Comparison of ENCODE assay signal across 27 cellular contexts in the genomic region with DNA sequence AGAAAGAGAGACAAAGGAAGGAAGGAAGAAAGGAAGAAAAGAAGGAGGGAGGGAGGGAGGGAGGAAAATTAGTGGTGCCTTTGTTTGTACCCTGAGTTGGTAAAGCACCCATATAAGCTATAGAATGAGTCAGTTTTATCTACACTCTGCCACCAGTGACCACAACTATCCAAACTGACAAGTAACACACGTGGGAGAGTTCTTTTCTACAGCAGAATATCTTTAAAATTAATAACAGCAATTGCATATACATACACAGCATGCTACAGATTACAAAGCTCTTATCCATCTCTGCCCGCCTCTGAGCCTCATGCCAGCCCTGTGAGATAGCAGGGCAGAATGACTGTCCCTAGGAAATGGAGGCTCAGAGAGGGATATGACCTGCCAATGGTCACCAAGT. TPM values are rescaled to one million over a fixed set of nuclear protein-coding genes. Genes with fewer than 3 reads are reported as not detected.
"Had no signal": no experiment of that assay in that cellular context is flagged by ENCODE, and none has a peak within 500 bp of the region (broad histone marks: within the 10 kb centered on the region; RNA-seq: fewer than 3 reads in every experiment).

No MANE protein-coding gene starts in this region.

- H3K4me1 Mint-ChIP-seq: activated B cell treated with CpG ODN at 0.5 μM for 24 hours; central memory CD8-positive, alpha-beta T cell; naive B cell; stimulated activated naive CD8-positive, alpha-beta T cell treated with anti-CD3 and anti-CD28 coated beads, Interleukin-15, amount 100 ng/mL, for 72 hours had no signal

- H3K4me1 ChIP-seq: ascending aorta, colonic mucosa, left lung, right lobe of liver, suprapubic skin, transverse colon had no signal

- ATAC-seq: activated CD8-positive, alpha-beta T cell treated with anti-CD3 and anti-CD28 coated beads for 36 hours; left lung; mucosa of descending colon; right lobe of liver; stimulated activated naive CD8-positive, alpha-beta T cell treated with anti-CD3 and anti-CD28 coated beads, Interleukin-15, amount 100 ng/mL, for 72 hours; T-helper 17 cell had no signal

- H3K9me3 Mint-ChIP-seq: activated B cell treated with CpG ODN at 0.5 μM for 24 hours; activated CD8-positive, alpha-beta T cell treated with anti-CD3 and anti-CD28 coated beads for 36 hours; activated T-helper 2 cell treated with anti-CD3 and anti-CD28 coated beads, Interferon-gamma antibody, Interleukin-2, Interleukin-4, amounts not matched to agents 10 μg/mL and 5 μg/mL and 100 μg/mL, durations not matched to agents 14 hours and 24 hours and 36 hours; central memory CD8-positive, alpha-beta T cell; naive B cell; neural crest cell; stimulated activated naive CD8-positive, alpha-beta T cell treated with anti-CD3 and anti-CD28 coated beads, Interleukin-15, amount 100 ng/mL, for 72 hours had no signal

- H3K9me3 ChIP-seq: ascending aorta, colonic mucosa, left lung, mucosa of descending colon, ovary, right lobe of liver, suprapubic skin, transverse colon had no signal

- H3K4me3 ChIP-seq: ascending aorta, colonic mucosa, left lung, mucosa of descending colon, ovary, right lobe of liver, suprapubic skin, transverse colon had no signal

- H3K4me3 Mint-ChIP-seq: activated B cell treated with CpG ODN at 0.5 μM for 24 hours; activated CD8-positive, alpha-beta T cell treated with anti-CD3 and anti-CD28 coated beads for 36 hours; central memory CD8-positive, alpha-beta T cell; naive B cell; neural crest cell; stimulated activated naive CD8-positive, alpha-beta T cell treated with anti-CD3 and anti-CD28 coated beads, Interleukin-15, amount 100 ng/mL, for 72 hours; T-helper 17 cell had no signal

- H3K27me3 Mint-ChIP-seq: activated B cell treated with CpG ODN at 0.5 μM for 24 hours; activated CD8-positive, alpha-beta T cell treated with anti-CD3 and anti-CD28 coated beads for 36 hours; stimulated activated naive CD8-positive, alpha-beta T cell treated with anti-CD3 and anti-CD28 coated beads, Interleukin-15, amount 100 ng/mL, for 72 hours had no signal

- H3K27ac Mint-ChIP-seq: activated B cell treated with CpG ODN at 0.5 μM for 24 hours; activated CD8-positive, alpha-beta T cell treated with anti-CD3 and anti-CD28 coated beads for 36 hours; activated T-helper 2 cell treated with anti-CD3 and anti-CD28 coated beads, Interferon-gamma antibody, Interleukin-2, Interleukin-4, amounts not matched to agents 10 μg/mL and 5 μg/mL and 100 μg/mL, durations not matched to agents 14 hours and 24 hours and 36 hours; naive B cell; stimulated activated naive CD8-positive, alpha-beta T cell treated with anti-CD3 and anti-CD28 coated beads, Interleukin-15, amount 100 ng/mL, for 72 hours; T-helper 17 cell had no signal

- DNase-seq: activated B cell treated with CpG ODN at 0.5 μM for 24 hours; activated CD4-positive, alpha-beta T cell treated with anti-CD3 and anti-CD28 coated beads for 4 hours; activated CD8-positive, alpha-beta T cell treated with anti-CD3 and anti-CD28 coated beads for 36 hours; activated naive CD4-positive, alpha-beta T cell treated with Interleukin-2 at 50 U/mL for 16 hours; activated T-cell treated with anti-CD3 and anti-CD28 coated beads, Interleukin-2, amount 50 U/mL, for 1 hour; colonic mucosa; foreskin melanocyte; glutamatergic neuron; left lung; mucosa of descending colon; naive B cell; ovary; right lobe of liver; small intestine; stimulated activated CD4-positive, alpha-beta T cell treated with anti-CD3 and anti-CD28 coated beads, Interleukin-15, amount 100 ng/mL, for 24 hours; stimulated activated CD4-positive, alpha-beta T cell treated with anti-CD3 and anti-CD28 coated beads, Interleukin-4, amount 100 ng/mL, for 1 hour; stimulated activated naive CD8-positive, alpha-beta T cell treated with anti-CD3 and anti-CD28 coated beads, Interleukin-15, amount 100 ng/mL, for 72 hours; T-helper 17 cell; transverse colon had no signal

- H3K27me3 ChIP-seq: ascending aorta, colonic mucosa, left lung, ovary, right lobe of liver, suprapubic skin, transverse colon had no signal

- H3K27ac ChIP-seq: ascending aorta, colonic mucosa, left lung, ovary, right lobe of liver, suprapubic skin, transverse colon had no signal

- H3K36me3 ChIP-seq: ascending aorta, colonic mucosa, left lung, ovary, right lobe of liver, suprapubic skin, transverse colon had no signal

- H3K36me3 Mint-ChIP-seq: naive B cell had no signal

RNA-seq across cellular contexts. Expression of gene CDCP2, which starts 20.3 kb away (rescaled TPM):
- total RNA-seq: activated B cell treated with CpG ODN at 0.5 μM for 24 hours; activated T-helper 2 cell treated with anti-CD3 and anti-CD28 coated beads, Interferon-gamma antibody, Interleukin-2, Interleukin-4, amounts not matched to agents 10 μg/mL and 5 μg/mL and 100 μg/mL, durations not matched to agents 14 hours and 24 hours and 36 hours; ascending aorta; epithelial cell of proximal tubule; kidney epithelial cell; neural crest cell; pulmonary artery endothelial cell; right lobe of liver; suprapubic skin; T-helper 17 cell had no signal
